22 cellular contexts compared by ENCODE assay signal in genomic region chr5:89275206-89275605, GRCh38.
"Had no signal": no experiment of that assay in that cellular context is flagged by ENCODE, and none has a peak within 500 bp of the region (broad histone marks: within the 10 kb centered on the region; RNA-seq: fewer than 3 reads in every experiment).

No MANE protein-coding gene starts in this region.

- FAIRE-seq: endothelial cell of umbilical vein, kidney, urothelium cell line had no signal

- H3K9me3 Mint-ChIP-seq: endodermal cell had no signal

- H3K4me3 ChIP-seq: colonic mucosa, gastrocnemius medialis, left ventricle myocardium inferior, lung, sigmoid colon, skin epidermis, thyroid gland had no signal

- H3K4me3 Mint-ChIP-seq: endodermal cell; immature natural killer cell; naive thymus-derived CD8-positive, alpha-beta T cell; type B pancreatic cell had no signal

- H3K4me1 ChIP-seq: colonic mucosa, left ventricle myocardium inferior, sigmoid colon, thyroid gland had no signal

- H3K27me3 ChIP-seq: colonic mucosa, gastrocnemius medialis, sigmoid colon, thyroid gland had no signal

- H3K36me3 ChIP-seq: colonic mucosa, gastrocnemius medialis, left ventricle myocardium inferior, sigmoid colon, thyroid gland had no signal

- H3K27me3 Mint-ChIP-seq: type B pancreatic cell had no signal

- H3K9me3 ChIP-seq: colonic mucosa, gastrocnemius medialis, left ventricle myocardium inferior, sigmoid colon, thyroid gland had no signal

- H3K36me3 Mint-ChIP-seq: naive thymus-derived CD8-positive, alpha-beta T cell; type B pancreatic cell had no signal

- ATAC-seq: esophagus mucosa; gastrocnemius medialis; left cardiac atrium; naive thymus-derived CD8-positive, alpha-beta T cell had no signal

- H3K27ac Mint-ChIP-seq: endodermal cell; immature natural killer cell; naive thymus-derived CD8-positive, alpha-beta T cell; type B pancreatic cell had no signal

- DNase-seq: colonic mucosa; effector CD4-positive, alpha-beta T cell; endodermal cell; gastrocnemius medialis; immature natural killer cell; kidney; left cardiac atrium; left ventricle myocardium inferior; mesendoderm; naive thymus-derived CD8-positive, alpha-beta T cell; posterior cingulate gyrus; sigmoid colon; stimulated activated CD4-positive, alpha-beta T cell treated with anti-CD3 and anti-CD28 coated beads, Interleukin-2, amount 100 ng/mL, for 24 hours; stimulated activated CD4-positive, alpha-beta T cell treated with anti-CD3 and anti-CD28 coated beads, Interleukin-4, amount 100 ng/mL, for 4 hours; stimulated activated naive CD4-positive, alpha-beta T cell treated with Interleukin-2 at 50 U/mL for 16 hours; thyroid gland had no signal

- H3K27ac ChIP-seq: colonic mucosa, gastrocnemius medialis, left ventricle myocardium inferior, sigmoid colon, skin epidermis, thyroid gland had no signal
